Comparison of ENCODE assay signal across 8 cellular contexts in the genomic region with DNA sequence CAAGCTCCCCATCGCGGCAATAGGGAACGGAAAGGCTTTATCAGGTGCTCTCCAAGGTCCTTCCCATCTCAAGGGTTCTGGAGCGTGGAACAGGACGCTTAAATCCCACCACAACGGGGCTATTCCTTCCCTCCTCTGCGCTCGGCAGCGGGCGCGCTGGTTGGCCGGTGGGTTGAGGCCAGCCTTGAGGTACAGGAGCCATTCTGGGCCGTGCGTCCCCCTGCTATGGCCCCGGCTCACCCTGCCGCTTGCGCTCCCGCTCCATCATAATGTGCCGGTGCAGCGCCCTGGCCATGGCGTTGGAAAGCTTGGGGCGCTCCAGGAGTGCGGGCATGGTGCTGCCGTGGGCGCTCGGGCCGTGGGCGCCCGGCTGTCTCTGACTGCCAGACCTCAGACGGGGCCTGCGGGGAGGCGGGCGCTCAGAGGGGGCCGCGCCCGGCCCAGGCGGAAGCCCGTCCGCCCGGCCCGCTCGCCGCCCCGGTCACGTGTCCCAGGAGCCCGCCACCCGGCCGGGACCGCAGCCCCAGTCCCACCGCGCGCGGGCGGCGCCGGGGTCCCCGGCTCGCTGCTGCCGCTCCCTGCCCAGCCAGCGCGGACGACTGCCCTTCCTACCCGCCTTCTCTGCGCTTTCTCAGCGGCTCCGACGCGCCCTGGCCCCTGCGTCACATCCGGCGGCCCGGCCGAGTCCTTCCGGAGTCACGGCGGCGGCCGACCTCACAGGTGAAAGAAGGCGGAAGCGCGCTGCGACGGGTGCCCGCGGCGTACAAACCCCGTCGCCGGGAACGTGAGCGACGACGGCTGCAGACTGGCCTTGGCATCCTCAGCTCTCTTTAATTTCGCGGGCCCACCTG.
DNase-seq lines count a peak whose midpoint lies in the region; ATAC-seq and TF ChIP-seq lines count a peak whose summit lies in the region.

TSS of gene GPS2 (minus strand) at position 642 of the 851 bp plus-strand sequence. CDS start at position 334, 308 bp downstream.

- TF ChIP-seq CTCF in cardiac fibroblast (IDR thresholded peaks at IDR 0.05; ENCODE audit: low read depth, low read length): no peak

- ATAC-seq in HG03039 (IDR thresholded peaks at IDR 0.05; ENCODE audit: unreplicated experiment): peak; percentile 68

- H3K4me3 ChIP-seq in cardiac fibroblast (replicated peaks in 1 of 2; ENCODE audit: low read depth in 2 of 2, low read length in 2 of 2): peak within 1 kb of the TSS; percentile 91
- H3K4me3 ChIP-seq in skin epidermis: peak within 1 kb of the TSS; percentile 50 to 92 (median 82)

- DNase-seq in SKM-1 treated with dmso at 0.1 percent for 144 hours (lab: John Stamatoyannopoulos, UW; ENCODE audit: unreplicated experiment) (peak; percentile 27), SKM-1 (lab: John Stamatoyannopoulos, UW; ENCODE audit: unreplicated experiment) (no peak), NCI-H2171 treated with DMSO at 0.1 percent for 48 hours (lab: John Stamatoyannopoulos, UW) (peak; percentile 83), cardiac fibroblast (ENCODE audit: low read depth in 2 of 2) (peak; percentile 80 to 83), iPS-NIHi7 (ENCODE audit: extremely low spot score) (peak; percentile 92)
- DNase-seq in activated CD4-positive, CD25-positive, alpha-beta regulatory T cell (lab: John Stamatoyannopoulos, UW): peak; percentile 84 to 93 (median 90)

- H3K27ac ChIP-seq in skin epidermis: peak within 1 kb of the TSS; percentile 76 to 98 (median 92)
